1 cellular context compared by ENCODE assay signal in the genomic region with DNA sequence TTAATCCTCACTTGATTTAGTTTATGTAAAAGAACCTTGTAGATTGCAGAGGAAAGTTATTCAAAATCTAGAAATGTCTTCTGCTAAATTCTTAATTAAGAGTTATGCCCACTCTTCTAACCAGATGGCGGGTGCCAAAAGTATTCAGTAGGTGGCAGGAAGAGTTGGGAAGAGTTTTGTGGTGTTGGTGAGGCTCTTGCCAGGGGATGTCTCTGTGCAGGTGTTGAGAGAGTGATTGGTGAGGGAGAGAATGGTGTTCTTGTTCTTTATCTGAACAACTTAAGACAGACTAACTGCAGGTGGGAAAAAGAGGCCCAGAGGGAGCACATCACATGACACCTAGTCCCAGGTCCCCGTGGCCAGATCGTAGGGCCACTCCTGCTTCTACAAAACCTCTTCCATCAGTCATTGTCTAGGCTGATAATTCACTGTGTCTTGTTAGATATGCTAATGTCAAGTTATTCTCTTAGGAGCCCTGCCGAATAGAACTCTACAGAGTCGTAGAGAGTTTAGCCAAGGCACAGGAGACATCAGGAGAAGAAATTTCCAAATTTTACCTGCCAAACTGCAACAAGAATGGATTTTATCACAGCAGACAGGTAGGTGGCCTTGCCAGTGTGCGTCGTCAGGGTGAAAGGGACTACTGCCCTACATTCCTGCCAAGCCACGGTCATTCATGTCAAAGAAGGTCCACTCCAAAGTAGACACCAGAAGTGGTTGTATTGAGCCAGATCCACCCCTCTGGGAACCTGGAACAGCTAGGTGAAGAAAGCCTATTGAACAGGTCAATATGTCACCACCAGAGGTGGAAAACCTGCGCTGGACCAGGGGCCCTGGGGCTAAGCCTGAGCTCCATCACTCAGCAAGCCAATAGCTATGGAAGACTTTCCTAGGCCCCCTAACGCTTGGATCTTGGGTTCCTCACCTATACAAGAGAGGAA.
TF ChIP-seq lines count a peak whose summit lies in the region.

No MANE protein-coding gene starts in this region.

TF ChIP-seq in neural cell, 6 proteins besides CTCF, POLR2A, EP300 and RAD21 (continued from another document):
- TF ChIP-seq, protein P1, sequence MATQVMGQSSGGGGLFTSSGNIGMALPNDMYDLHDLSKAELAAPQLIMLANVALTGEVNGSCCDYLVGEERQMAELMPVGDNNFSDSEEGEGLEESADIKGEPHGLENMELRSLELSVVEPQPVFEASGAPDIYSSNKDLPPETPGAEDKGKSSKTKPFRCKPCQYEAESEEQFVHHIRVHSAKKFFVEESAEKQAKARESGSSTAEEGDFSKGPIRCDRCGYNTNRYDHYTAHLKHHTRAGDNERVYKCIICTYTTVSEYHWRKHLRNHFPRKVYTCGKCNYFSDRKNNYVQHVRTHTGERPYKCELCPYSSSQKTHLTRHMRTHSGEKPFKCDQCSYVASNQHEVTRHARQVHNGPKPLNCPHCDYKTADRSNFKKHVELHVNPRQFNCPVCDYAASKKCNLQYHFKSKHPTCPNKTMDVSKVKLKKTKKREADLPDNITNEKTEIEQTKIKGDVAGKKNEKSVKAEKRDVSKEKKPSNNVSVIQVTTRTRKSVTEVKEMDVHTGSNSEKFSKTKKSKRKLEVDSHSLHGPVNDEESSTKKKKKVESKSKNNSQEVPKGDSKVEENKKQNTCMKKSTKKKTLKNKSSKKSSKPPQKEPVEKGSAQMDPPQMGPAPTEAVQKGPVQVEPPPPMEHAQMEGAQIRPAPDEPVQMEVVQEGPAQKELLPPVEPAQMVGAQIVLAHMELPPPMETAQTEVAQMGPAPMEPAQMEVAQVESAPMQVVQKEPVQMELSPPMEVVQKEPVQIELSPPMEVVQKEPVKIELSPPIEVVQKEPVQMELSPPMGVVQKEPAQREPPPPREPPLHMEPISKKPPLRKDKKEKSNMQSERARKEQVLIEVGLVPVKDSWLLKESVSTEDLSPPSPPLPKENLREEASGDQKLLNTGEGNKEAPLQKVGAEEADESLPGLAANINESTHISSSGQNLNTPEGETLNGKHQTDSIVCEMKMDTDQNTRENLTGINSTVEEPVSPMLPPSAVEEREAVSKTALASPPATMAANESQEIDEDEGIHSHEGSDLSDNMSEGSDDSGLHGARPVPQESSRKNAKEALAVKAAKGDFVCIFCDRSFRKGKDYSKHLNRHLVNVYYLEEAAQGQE (IDR thresholded peaks at IDR 0.05; ENCODE audit: borderline replicate concordance) = no peak
- TF ChIP-seq SMC3 (conservative IDR thresholded peaks at IDR 0.05; ENCODE audit: poor library complexity) (no peak), EZH2 (IDR thresholded peaks at IDR 0.05; ENCODE audit: borderline replicate concordance, insufficient read depth, low read length, poor library complexity, severe bottlenecking) (no peak), MXI1 (conservative IDR thresholded peaks at IDR 0.05; ENCODE audit: poor library complexity, severe bottlenecking) (no peak), TAF1 (IDR thresholded peaks at IDR 0.05; ENCODE audit: low read depth) (no peak)
